8 cellular contexts compared by ENCODE assay signal in genomic region chr5:81971694-81972495, GRCh38.
A peak's percentile ranks its signal among the peaks of the same experiment; 100 is the strongest.
DNase-seq lines count a peak whose midpoint lies in the region; ATAC-seq lines count a peak whose summit lies in the region.

Gene ATG10 (plus strand): TSS chr5:81972023. CDS start chr5:81987571, 15,548 bp downstream.

- DNase-seq in AG08396 (ENCODE audit: low spot score) (peak; percentile 98), NCI-H226 (peak; percentile 87), islet precursor cell (peak; percentile 98)
- peak; percentile 72 to 76 (median 73) for DNase-seq in activated CD4-positive, CD25-positive, alpha-beta regulatory T cell (lab: John Stamatoyannopoulos, UW)
- DNase-seq in central memory CD4-positive, alpha-beta T cell, result peak; percentile 84
- peak; percentile 87 for DNase-seq in stimulated activated CD4-positive, alpha-beta T cell treated with anti-CD3 and anti-CD28 coated beads, Interleukin-12 subunit alpha, Interleukin-12 subunit beta, amount 100 ng/mL, for 4 hours

- peak; percentile 98 for ATAC-seq in GM19023 (IDR thresholded peaks at IDR 0.05; ENCODE audit: unreplicated experiment)
- peak; percentile 96 for ATAC-seq in HG03196 (IDR thresholded peaks at IDR 0.05; ENCODE audit: unreplicated experiment)

Comparison
In these comparisons a context has a peak if more than half of its experiments do, and no peak if none do; other contexts are left out.
1. Peak in every context shown above with its lines: DNase-seq and ATAC-seq.